Comparison of ENCODE assay signal across 17 cellular contexts in genomic region chr15:94286581-94286980, GRCh38. TPM values are rescaled to one million over a fixed set of nuclear protein-coding genes. Genes with fewer than 3 reads are reported as not detected.
DNase-seq lines count a peak whose midpoint lies in the region; ATAC-seq and TF ChIP-seq lines count a peak whose summit lies in the region.
"Had no signal": no experiment of that assay in that cellular context is flagged by ENCODE, and none has a peak within 500 bp of the region (broad histone marks: within the 10 kb centered on the region; RNA-seq: fewer than 3 reads in every experiment).

No MANE protein-coding gene starts in this region.

- peaks cover 63% of the 10 kb centered on the region for H3K4me1 Mint-ChIP-seq in activated CD8-positive, alpha-beta memory T cell treated with anti-CD3 and anti-CD28 coated beads, Interleukin-2, amount 10 ng/mL, durations not matched to agents 7 days and 5 days
- peaks cover 56% of the 10 kb centered on the region for H3K4me1 Mint-ChIP-seq in stimulated activated naive CD8-positive, alpha-beta T cell treated with anti-CD3 and anti-CD28 coated beads, Interleukin-15, amount 100 ng/mL, for 72 hours

- H3K4me3 Mint-ChIP-seq in activated CD8-positive, alpha-beta memory T cell treated with anti-CD3 and anti-CD28 coated beads, Interleukin-2, amount 10 ng/mL, durations not matched to agents 7 days and 5 days = peak overlapping the region; percentile 43
- peak overlapping the region; percentile 35 to 78 for H3K4me3 Mint-ChIP-seq in stimulated activated naive CD8-positive, alpha-beta T cell treated with anti-CD3 and anti-CD28 coated beads, Interleukin-15, amount 100 ng/mL, for 72 hours

- CTCF ChIA-PET in activated CD8-positive, alpha-beta memory T cell treated with anti-CD3 and anti-CD28 coated beads, Interleukin-2, amount 10 ng/mL, durations not matched to agents 7 days and 5 days (lab: Charles Lee) = interaction anchor here (1.0 to 5.1 kb wide), 8 partner anchors 8 to 56 kb away, joined by 3 to 27 read pairs (median 6); partner anchors contain the start of gene MCTP2

- peak; percentile 25 for ATAC-seq in activated CD8-positive, alpha-beta memory T cell treated with anti-CD3 and anti-CD28 coated beads, Interleukin-2, amount 10 ng/mL, durations not matched to agents 7 days and 5 days
- ATAC-seq in stimulated activated naive CD8-positive, alpha-beta T cell treated with anti-CD3 and anti-CD28 coated beads, Interleukin-15, amount 100 ng/mL, for 72 hours = peak; percentile 33

- H3K27ac Mint-ChIP-seq in activated CD8-positive, alpha-beta memory T cell treated with anti-CD3 and anti-CD28 coated beads, Interleukin-2, amount 10 ng/mL, durations not matched to agents 7 days and 5 days = peak overlapping the region; percentile 92
- no peak overlapping the region for H3K27ac Mint-ChIP-seq in stimulated activated naive CD8-positive, alpha-beta T cell treated with anti-CD3 and anti-CD28 coated beads, Interleukin-15, amount 100 ng/mL, for 72 hours

- peaks cover 64% of the 10 kb centered on the region for H3K36me3 Mint-ChIP-seq in activated CD8-positive, alpha-beta memory T cell treated with anti-CD3 and anti-CD28 coated beads, Interleukin-2, amount 10 ng/mL, durations not matched to agents 7 days and 5 days

- no peaks in the 10 kb centered on the region for H3K27me3 ChIP-seq in brain microvascular endothelial cell (replicated peaks)
- H3K27me3 ChIP-seq: tibial nerve had no signal

- in situ Hi-C loops in brain microvascular endothelial cell (cut with HindIII; ENCODE audit: low pct_ligation_motif_present, low sequenced_read_pairs) = no loop called here

- H3K36me3 ChIP-seq in brain microvascular endothelial cell (replicated peaks) = no peaks in the 10 kb centered on the region
- H3K36me3 ChIP-seq: tibial nerve had no signal

- peak overlapping the region; percentile 45 for H3K27ac ChIP-seq in brain microvascular endothelial cell
- H3K27ac ChIP-seq: parathyroid adenoma, tibial nerve, VCaP had no signal

- TF ChIP-seq CTCF in brain microvascular endothelial cell (IDR thresholded peaks at IDR 0.05; ENCODE audit: low read depth, low read length, missing control alignments) = no peak

- H3K4me3 ChIP-seq in brain microvascular endothelial cell (ENCODE audit: low read depth, low read length) = no peak overlapping the region
- H3K4me3 ChIP-seq: tibial nerve had no signal

- H3K9me3 Mint-ChIP-seq in activated CD8-positive, alpha-beta memory T cell treated with anti-CD3 and anti-CD28 coated beads, Interleukin-2, amount 10 ng/mL, durations not matched to agents 7 days and 5 days (ENCODE audit: low read depth) = peaks cover 8% of the 10 kb centered on the region
- H3K9me3 Mint-ChIP-seq in stimulated activated naive CD8-positive, alpha-beta T cell treated with anti-CD3 and anti-CD28 coated beads, Interleukin-15, amount 100 ng/mL, for 72 hours = peaks cover 12 to 29% of the 10 kb centered on the region in 2 donors

- DNase-seq in activated CD8-positive, alpha-beta memory T cell treated with anti-CD3 and anti-CD28 coated beads, Interleukin-2, amount 10 ng/mL, durations not matched to agents 7 days and 5 days = peak; percentile 46
- no peak for DNase-seq in activated CD8-positive, alpha-beta memory T cell treated with anti-CD3 and anti-CD28 coated beads for 24 hours
- DNase-seq in NCI-H69 (lab: John Stamatoyannopoulos, UW) (peak; percentile 46), brain microvascular endothelial cell (no peak), cerebellar cortex (ENCODE audit: low spot score) (no peak), foreskin melanocyte (no peak)
- DNase-seq in stimulated activated naive CD8-positive, alpha-beta T cell treated with anti-CD3 and anti-CD28 coated beads, Interleukin-15, amount 100 ng/mL, for 72 hours = no peak
- DNase-seq in stimulated activated CD4-positive, alpha-beta T cell treated with anti-CD3 and anti-CD28 coated beads, Interleukin-4, amount 100 ng/mL, for 24 hours = no peak
- DNase-seq: activated T-cell treated with anti-CD3 and anti-CD28 coated beads, Interleukin-2, amount 50 U/mL, for 1 hour; KG1; NCI-H1694 treated with DMSO at 0.1 percent for 48 hours; NCI-H526; Right ventricle myocardium superior; stimulated activated CD4-positive, alpha-beta T cell treated with anti-CD3 and anti-CD28 coated beads, Interleukin-12 subunit alpha, Interleukin-12 subunit beta, amount 100 ng/mL, for 4 hours had no signal

- no peaks in the 10 kb centered on the region for H3K27me3 Mint-ChIP-seq in activated CD8-positive, alpha-beta memory T cell treated with anti-CD3 and anti-CD28 coated beads, Interleukin-2, amount 10 ng/mL, durations not matched to agents 7 days and 5 days
- no peaks in the 10 kb centered on the region for H3K27me3 Mint-ChIP-seq in stimulated activated naive CD8-positive, alpha-beta T cell treated with anti-CD3 and anti-CD28 coated beads, Interleukin-15, amount 100 ng/mL, for 72 hours

RNA-seq across cellular contexts. Expression of gene MCTP2, which starts 55.2 kb away (rescaled TPM):
- 10 to 100 TPM; 67.2 to 83.8 TPM for total RNA-seq in activated CD8-positive, alpha-beta memory T cell treated with anti-CD3 and anti-CD28 coated beads, Interleukin-2, amount 10 ng/mL, durations not matched to agents 7 days and 5 days

Comparison
In these comparisons a context has a peak if more than half of its experiments do, and no peak if none do; other contexts are left out.
1. DNase-seq: peak in activated CD8-positive, alpha-beta memory T cell treated with anti-CD3 and anti-CD28 coated beads, Interleukin-2, amount 10 ng/mL, durations not matched to agents 7 days and 5 days (single experiment) and NCI-H69 (single experiment); none in activated CD8-positive, alpha-beta memory T cell treated with anti-CD3 and anti-CD28 coated beads for 24 hours (single experiment), brain microvascular endothelial cell (single experiment), stimulated activated naive CD8-positive, alpha-beta T cell treated with anti-CD3 and anti-CD28 coated beads, Interleukin-15, amount 100 ng/mL, for 72 hours (0 of 2), stimulated activated CD4-positive, alpha-beta T cell treated with anti-CD3 and anti-CD28 coated beads, Interleukin-4, amount 100 ng/mL, for 24 hours (single experiment), cerebellar cortex (single experiment) and foreskin melanocyte (single experiment).